Comparison of ENCODE assay signal across 1 cellular context in genomic region chr1:4549933-4550332, GRCh38.
TF ChIP-seq lines count a peak whose summit lies in the region.

No MANE protein-coding gene starts in this region.

TF ChIP-seq in H1, 55 proteins besides CTCF, POLR2A, EP300 and RAD21:
- peak; percentile 24 for TF ChIP-seq SIX5 (IDR thresholded peaks at IDR 0.05; ENCODE audit: low read depth, low read length)
- no peak for TF ChIP-seq NANOG (IDR thresholded peaks at IDR 0.05; ENCODE audit: insufficient read depth, low read depth, low read length, poor library complexity, severe bottlenecking)
